18 cellular contexts compared by ENCODE assay signal in genomic region chr5:82799346-82800077, GRCh38.
DNase-seq lines count a peak whose midpoint lies in the region; ATAC-seq and TF ChIP-seq lines count a peak whose summit lies in the region.
"Had no signal": no experiment of that assay in that cellular context is flagged by ENCODE, and none has a peak within 500 bp of the region (broad histone marks: within the 10 kb centered on the region; RNA-seq: fewer than 3 reads in every experiment).

No MANE protein-coding gene starts in this region.

- no peaks in the 10 kb centered on the region for H3K9me2 ChIP-seq in OCI-LY1 (ENCODE audit: low read depth, low read length)

- no TSS peak for BruUV-seq in mammary epithelial cell (replicated peaks; lab: Mats Ljungman, UMichigan)

- H3F3A ChIP-seq in OCI-LY1 (ENCODE audit: insufficient read depth, low read length): no peaks in the 10 kb centered on the region

- no peak for DNase-seq in AG09309 (ENCODE audit: low read depth)
- DNase-seq in fibroblast of gingiva (ENCODE audit: low read depth): peak; percentile 8
- DNase-seq in mammary epithelial cell: no peak
- DNase-seq in GM19238 (ENCODE audit: insufficient read length, low spot score): no peak
- DNase-seq in prostate gland (ENCODE audit: low spot score): no peak
- DNase-seq: activated B cell treated with CpG ODN at 0.5 μM for 24 hours; activated T-cell treated with anti-CD3 and anti-CD28 coated beads, Interleukin-2, amount 50 U/mL, for 72 hours; CD8-positive, alpha-beta T cell; NCI-H187 treated with DMSO at 0.1 percent for 48 hours; NCI-H446 treated with DMSO at 0.1 percent for 48 hours; stimulated activated naive CD8-positive, alpha-beta T cell treated with anti-CD3 and anti-CD28 coated beads, Interleukin-15, amount 100 ng/mL, for 72 hours; T-helper 1 cell; uterus had no signal

- H3K27ac ChIP-seq in OCI-LY1 (ENCODE audit: low read depth, low read length, poor library complexity, severe bottlenecking) (no peak overlapping the region), mammary epithelial cell (ENCODE audit: insufficient read depth, low read depth, low read length) (no peak overlapping the region), prostate gland (no peak overlapping the region)
- H3K27ac ChIP-seq: esophagus muscularis mucosa, uterus had no signal

- in situ Hi-C loops in mammary epithelial cell (cut with MboI; ENCODE audit: low sequenced_read_pairs in 2 of 2): loop anchor here in 1 of 2 donors (25.0 kb wide), 1 partner anchor 437 kb away; no protein-coding TSS in a partner anchor

- CTCF ChIA-PET in mammary epithelial cell (lab: Charles Lee; ENCODE audit: low non-redundant PET): no interaction called here

- H4K20me1 ChIP-seq in OCI-LY1 (ENCODE audit: insufficient read depth, low read length) (no peaks in the 10 kb centered on the region), mammary epithelial cell (ENCODE audit: insufficient read depth, low read length) (no peaks in the 10 kb centered on the region)

- intact Hi-C loops in mammary epithelial cell (cut with micrococcal nuclease): loop anchor here (5.0 kb wide), 1 partner anchor 673 kb away; the partner anchor contains the start of gene VCAN
- intact Hi-C loops in prostate gland (cut with DNase I): no loop called here

- WGBS in mammary epithelial cell (ENCODE audit: low coverage, missing lambda C conversion rate): 86% methylated on average over 5 of the region's 5 CpGs
- WGBS in prostate gland: 63% methylated on average over 5 of the region's 5 CpGs

- H3K36me3 ChIP-seq in OCI-LY1 (ENCODE audit: insufficient read depth, low read length) (no peaks in the 10 kb centered on the region), mammary epithelial cell (ENCODE audit: insufficient read depth, low read length) (no peaks in the 10 kb centered on the region), prostate gland (no peaks in the 10 kb centered on the region)
- H3K36me3 ChIP-seq: esophagus muscularis mucosa, HAP-1, uterus had no signal

- H3K79me2 ChIP-seq in OCI-LY1 (ENCODE audit: insufficient read depth, low read length) (no peaks in the 10 kb centered on the region), mammary epithelial cell (ENCODE audit: insufficient read depth, low read length) (no peaks in the 10 kb centered on the region)

- peak; percentile 60 for ATAC-seq in GM19351 (IDR thresholded peaks at IDR 0.05; ENCODE audit: unreplicated experiment)
- no peak for ATAC-seq in activated CD4-positive, CD25-positive, alpha-beta regulatory T cell treated with anti-CD3 and anti-CD28 coated beads, Interleukin-2, amount 50 U/mL, for 24 hours
- ATAC-seq: activated T-cell treated with anti-CD3 and anti-CD28 coated beads, Interleukin-2, amount 50 U/mL, for 72 hours; CD8-positive, alpha-beta T cell; stimulated activated naive CD8-positive, alpha-beta T cell treated with anti-CD3 and anti-CD28 coated beads, Interleukin-15, amount 100 ng/mL, for 72 hours had no signal

- H3K27me3 ChIP-seq in OCI-LY1 (ENCODE audit: insufficient read depth, low read length) (no peaks in the 10 kb centered on the region), mammary epithelial cell (ENCODE audit: insufficient read depth, low read length) (no peaks in the 10 kb centered on the region), prostate gland (replicated peaks; ENCODE audit: insufficient read depth) (no peaks in the 10 kb centered on the region)
- H3K27me3 ChIP-seq: esophagus muscularis mucosa, uterus had no signal

- H3K4me2 ChIP-seq in OCI-LY1 (ENCODE audit: low read length) (no peak overlapping the region), mammary epithelial cell (ENCODE audit: insufficient read depth, low read depth, low read length) (no peak overlapping the region)

- H3K4me1 ChIP-seq in OCI-LY1 (ENCODE audit: insufficient read depth, low read length, severe bottlenecking): no peaks in the 10 kb centered on the region
- H3K4me1 ChIP-seq in mammary epithelial cell (ENCODE audit: insufficient read depth, low read length): peaks cover 3% of the 10 kb centered on the region
- H3K4me1 ChIP-seq in prostate gland (replicated peaks): no peaks in the 10 kb centered on the region
- H3K4me1 ChIP-seq: esophagus muscularis mucosa, uterus had no signal

- no peak overlapping the region for H3K9ac ChIP-seq in OCI-LY1 (ENCODE audit: low read length)
- H3K9ac ChIP-seq in mammary epithelial cell (ENCODE audit: insufficient read depth, low read length): no peak overlapping the region

- TF ChIP-seq POLR2A in prostate gland (IDR thresholded peaks at IDR 0.05): no peak

- dilution Hi-C loops in mammary epithelial cell (cut with HindIII; ENCODE audit: low sequenced_read_pairs): no loop called here

- peak; percentile 7 for TF ChIP-seq CTCF in AG09309 (IDR thresholded peaks at IDR 0.05; ENCODE audit: control insufficient read depth, insufficient read depth, low read depth, low read length, missing control alignments)
- TF ChIP-seq CTCF in OCI-LY1 (IDR thresholded peaks at IDR 0.05; ENCODE audit: low read length): peak; percentile 6; the same call in 1 of the 2 replicates
- peak in 1 of 2 donors; percentile 30 for TF ChIP-seq CTCF in mammary epithelial cell (conservative IDR thresholded peaks at IDR 0.05 in 1 of 2, IDR thresholded peaks at IDR 0.05 in 1 of 2; ENCODE audit: extremely low read depth in 1 of 2, insufficient read depth in 1 of 2, low read depth in 1 of 2, low read length in 2 of 2)
- TF ChIP-seq CTCF in prostate gland (IDR thresholded peaks at IDR 0.05): no peak

- no peaks in the 10 kb centered on the region for H3K9me3 ChIP-seq in OCI-LY1 (ENCODE audit: low read length)
- H3K9me3 ChIP-seq in mammary epithelial cell (replicated peaks; ENCODE audit: insufficient read depth, low read length): no peaks in the 10 kb centered on the region
- H3K9me3 ChIP-seq in prostate gland: no peaks in the 10 kb centered on the region
- H3K9me3 ChIP-seq: esophagus muscularis mucosa, HAP-1, uterus had no signal

- no peak overlapping the region for H3K4me3 ChIP-seq in AG09309 (ENCODE audit: control insufficient read depth, low read depth, low read length)
- H3K4me3 ChIP-seq in OCI-LY1 (ENCODE audit: low read depth, low read length, poor library complexity, severe bottlenecking): no peak overlapping the region
- no peak overlapping the region for H3K4me3 ChIP-seq in mammary epithelial cell (replicated peaks in 1 of 3; ENCODE audit: insufficient read depth in 1 of 3, low read depth in 2 of 3, low read length in 3 of 3)
- no peak overlapping the region for H3K4me3 ChIP-seq in prostate gland
- H3K4me3 ChIP-seq: esophagus muscularis mucosa, HAP-1, uterus had no signal

- no peak overlapping the region for H2AFZ ChIP-seq in OCI-LY1 (ENCODE audit: low read length)
- H2AFZ ChIP-seq in mammary epithelial cell (ENCODE audit: low read depth, low read length): no peak overlapping the region

Comparison
In these comparisons a context has a peak if more than half of its experiments do, and no peak if none do; other contexts are left out.
1. CTCF ChIP-seq: peak in AG09309 (single experiment) and OCI-LY1 (single experiment); none in prostate gland (0 of 4).